15 cellular contexts compared by ENCODE assay signal in the genomic region with DNA sequence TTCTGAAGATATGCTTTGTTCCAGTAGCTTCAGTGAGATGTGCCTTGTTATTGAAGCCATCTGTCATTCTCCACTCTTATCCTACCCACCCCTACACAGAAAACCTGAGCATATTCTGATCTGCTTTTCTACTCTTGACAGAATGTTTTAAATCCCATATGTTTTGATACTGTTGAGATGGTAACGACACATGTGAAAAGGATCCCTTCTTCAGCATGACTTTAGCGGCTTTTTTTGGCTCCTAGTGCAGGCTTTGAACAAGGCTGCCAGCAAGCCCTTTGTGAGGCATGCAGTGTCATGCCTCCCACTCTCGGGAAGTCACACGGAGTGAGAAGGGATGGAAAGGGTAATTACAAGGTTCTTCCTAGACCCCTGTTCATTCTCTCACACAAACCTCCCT.
DNase-seq lines count a peak whose midpoint lies in the region; ATAC-seq, FAIRE-seq and TF ChIP-seq lines count a peak whose summit lies in the region.
"Had no signal": no experiment of that assay in that cellular context is flagged by ENCODE, and none has a peak within 500 bp of the region (broad histone marks: within the 10 kb centered on the region; RNA-seq: fewer than 3 reads in every experiment).

No MANE protein-coding gene starts in this region.

- no peaks in the 10 kb centered on the region for H4K20me1 ChIP-seq in GM23248 (ENCODE audit: insufficient read depth)

- H3K79me2 ChIP-seq in GM23248 (ENCODE audit: insufficient read depth), result peaks cover 6% of the 10 kb centered on the region

- H3K9me3 Mint-ChIP-seq in osteocyte (ENCODE audit: unreplicated experiment) (no peaks in the 10 kb centered on the region), endothelial cell (ENCODE audit: unreplicated experiment) (no peaks in the 10 kb centered on the region)
- H3K9me3 Mint-ChIP-seq in activated CD4-positive, alpha-beta T cell treated with anti-CD3 and anti-CD28 coated beads for 36 hours (ENCODE audit: low read depth), result no peaks in the 10 kb centered on the region
- H3K9me3 Mint-ChIP-seq: natural killer cell had no signal

- peaks cover 33% of the 10 kb centered on the region for H3F3A ChIP-seq in GM23248 (ENCODE audit: insufficient read depth)

- peak overlapping the region; percentile 72 for H3K9ac ChIP-seq in GM23248

- H3K9me3 ChIP-seq in GM23248 (ENCODE audit: low read depth), result no peaks in the 10 kb centered on the region
- H3K9me3 ChIP-seq: SJSA1 had no signal

- H3K4me1 Mint-ChIP-seq in osteocyte (ENCODE audit: unreplicated experiment) (peaks cover 8% of the 10 kb centered on the region), endothelial cell (ENCODE audit: unreplicated experiment) (peaks cover 5% of the 10 kb centered on the region)
- no peaks in the 10 kb centered on the region for H3K4me1 Mint-ChIP-seq in activated CD4-positive, alpha-beta T cell treated with anti-CD3 and anti-CD28 coated beads for 36 hours
- H3K4me1 Mint-ChIP-seq: natural killer cell had no signal

- peak overlapping the region; percentile 29 for H3K4me2 ChIP-seq in GM23248 (ENCODE audit: unreplicated experiment)

- intact Hi-C loops in activated CD4-positive, alpha-beta T cell treated with anti-CD3 and anti-CD28 coated beads for 36 hours (cut with DNase I, micrococcal nuclease), result no loop called here

- WGBS in GM23248 (ENCODE audit: low coverage in 1 of 2, low lambda C conversion rate in 2 of 2, missing lambda C conversion rate in 2 of 2), 2 experiments, result 5 to 24% methylated on average over 4 of the region's 4 CpGs

- peak overlapping the region; percentile 90 for H3K27ac ChIP-seq in GM23248
- H3K27ac ChIP-seq: SJSA1 had no signal

- H2AFZ ChIP-seq in GM23248, result no peak overlapping the region

- H3K27me3 ChIP-seq in GM23248 (replicated peaks; ENCODE audit: insufficient read depth), result no peaks in the 10 kb centered on the region
- H3K27me3 ChIP-seq: SJSA1 had no signal

- H3K4me1 ChIP-seq in GM23248 (ENCODE audit: insufficient read depth), result peaks cover 46% of the 10 kb centered on the region

- DNase-seq in GM23248 (peak; percentile 92), NCI-H69 (lab: John Stamatoyannopoulos, UW) (peak; percentile 14), fibroblast of pulmonary artery (ENCODE audit: low read depth) (peak; percentile 75), osteocyte (ENCODE audit: extremely low spot score, unreplicated experiment) (no peak), endothelial cell (ENCODE audit: low spot score) (no peak), GM19239 (ENCODE audit: insufficient read length, low spot score) (no peak)
- DNase-seq in activated CD4-positive, alpha-beta T cell treated with anti-CD3 and anti-CD28 coated beads for 36 hours, result no peak
- DNase-seq: activated CD4-positive, CD25-positive, alpha-beta regulatory T cell treated with anti-CD3 and anti-CD28 coated beads, Interleukin-2, amount 50 U/mL, for 72 hours; activated effector memory CD4-positive, alpha-beta T cell treated with Interleukin-2 at 50 U/mL for 16 hours; Kasumi-1; natural killer cell; NCI-H510A; stimulated activated naive CD4-positive, alpha-beta T cell treated with Interleukin-2 at 50 U/mL for 16 hours had no signal

- CTCF ChIA-PET in activated CD4-positive, alpha-beta T cell treated with anti-CD3 and anti-CD28 coated beads for 36 hours (lab: Charles Lee), result no interaction called here

- peak overlapping the region; percentile 35 for H3K27ac Mint-ChIP-seq in osteocyte (ENCODE audit: unreplicated experiment)
- no peak overlapping the region for H3K27ac Mint-ChIP-seq in endothelial cell (ENCODE audit: unreplicated experiment)
- H3K27ac Mint-ChIP-seq in activated CD4-positive, alpha-beta T cell treated with anti-CD3 and anti-CD28 coated beads for 36 hours, result no peak overlapping the region
- H3K27ac Mint-ChIP-seq: natural killer cell had no signal

- peaks cover 36% of the 10 kb centered on the region for H3K36me3 ChIP-seq in GM23248 (ENCODE audit: low read depth)

- POLR2A ChIA-PET in activated CD4-positive, alpha-beta T cell treated with anti-CD3 and anti-CD28 coated beads for 36 hours (lab: Charles Lee), result no interaction called here

- H3K4me3 Mint-ChIP-seq in osteocyte (ENCODE audit: unreplicated experiment), result no peak overlapping the region
- no peak overlapping the region for H3K4me3 Mint-ChIP-seq in endothelial cell (ENCODE audit: unreplicated experiment)
- H3K4me3 Mint-ChIP-seq in activated CD4-positive, alpha-beta T cell treated with anti-CD3 and anti-CD28 coated beads for 36 hours, result no peak overlapping the region
- H3K4me3 Mint-ChIP-seq: natural killer cell had no signal

- no peak overlapping the region for H3K4me3 ChIP-seq in GM23248
- H3K4me3 ChIP-seq in fibroblast of pulmonary artery (replicated peaks; ENCODE audit: low read depth, low read length), result no peak overlapping the region
- H3K4me3 ChIP-seq: SJSA1 had no signal

- in situ Hi-C loops in GM23248 (cut with MboI), result no loop called here

- H3K9me2 ChIP-seq in GM23248 (ENCODE audit: insufficient read depth), result no peaks in the 10 kb centered on the region

- TF ChIP-seq CTCF in fibroblast of pulmonary artery (IDR thresholded peaks at IDR 0.05; ENCODE audit: low read length, missing control alignments), result no peak
- TF ChIP-seq CTCF in osteocyte (IDR thresholded peaks at IDR 0.05), result no peak
- TF ChIP-seq CTCF in endothelial cell (IDR thresholded peaks at IDR 0.05; ENCODE audit: unreplicated experiment), result no peak

- H3K36me3 Mint-ChIP-seq in osteocyte (ENCODE audit: unreplicated experiment) (peaks cover 41% of the 10 kb centered on the region), endothelial cell (ENCODE audit: low read depth, unreplicated experiment) (peaks cover 4% of the 10 kb centered on the region)
- H3K36me3 Mint-ChIP-seq in activated CD4-positive, alpha-beta T cell treated with anti-CD3 and anti-CD28 coated beads for 36 hours (ENCODE audit: low read depth), result peaks cover 33% of the 10 kb centered on the region
- H3K36me3 Mint-ChIP-seq: natural killer cell had no signal

- no peak for ATAC-seq in GM19397 (IDR thresholded peaks at IDR 0.05; ENCODE audit: unreplicated experiment)
- ATAC-seq in activated CD4-positive, alpha-beta T cell treated with anti-CD3 and anti-CD28 coated beads for 36 hours, result no peak
- ATAC-seq: natural killer cell had no signal

- no peak for FAIRE-seq in GM19239 (lab: Jason Lieb, UNC)

- H3K27me3 Mint-ChIP-seq in osteocyte (ENCODE audit: unreplicated experiment) (no peaks in the 10 kb centered on the region), endothelial cell (ENCODE audit: unreplicated experiment) (no peaks in the 10 kb centered on the region)
- no peaks in the 10 kb centered on the region for H3K27me3 Mint-ChIP-seq in activated CD4-positive, alpha-beta T cell treated with anti-CD3 and anti-CD28 coated beads for 36 hours

Comparison
In these comparisons a context has a peak if more than half of its experiments do, and no peak if none do; other contexts are left out.
1. DNase-seq: peak in GM23248 (single experiment), NCI-H69 (single experiment) and fibroblast of pulmonary artery (single experiment); none in osteocyte (single experiment), endothelial cell (single experiment), activated CD4-positive, alpha-beta T cell treated with anti-CD3 and anti-CD28 coated beads for 36 hours (single experiment) and GM19239 (single experiment).